In genomic region chr2:50558182-50558581, GRCh38 we compare ENCODE assay signal across 22 cellular contexts.
DNase-seq lines count a peak whose midpoint lies in the region; ATAC-seq, FAIRE-seq and TF ChIP-seq lines count a peak whose summit lies in the region.
"Had no signal": no experiment of that assay in that cellular context is flagged by ENCODE, and none has a peak within 500 bp of the region (broad histone marks: within the 10 kb centered on the region; RNA-seq: fewer than 3 reads in every experiment).

No MANE protein-coding gene starts in this region.

- H2AFZ ChIP-seq in SK-N-SH (ENCODE audit: low read depth), result no peak overlapping the region
- no peak overlapping the region for H2AFZ ChIP-seq in astrocyte (ENCODE audit: low read depth, low read length)

- H4K20me1 ChIP-seq in SK-N-SH (ENCODE audit: insufficient read depth) (no peaks in the 10 kb centered on the region), astrocyte (ENCODE audit: insufficient read depth, low read length) (no peaks in the 10 kb centered on the region)
- H4K20me1 ChIP-seq: BLaER1 had no signal

- no peaks in the 10 kb centered on the region for H3K9me3 Mint-ChIP-seq in astrocyte (ENCODE audit: unreplicated experiment)
- no peaks in the 10 kb centered on the region for H3K9me3 Mint-ChIP-seq in activated T-cell treated with anti-CD3 and anti-CD28 coated beads, Interleukin-2, amount 50 U/mL, for 4 hours

- CTCF ChIA-PET in SK-N-SH (lab: Yijun Ruan, JAX), result interaction anchor here (2.1 kb wide), 1 partner anchor 22 kb away, joined by 11 read pairs; no protein-coding TSS in a partner anchor

- no peaks in the 10 kb centered on the region for H3F3A ChIP-seq in SK-N-SH (replicated peaks; ENCODE audit: insufficient read depth)

- no peaks in the 10 kb centered on the region for H3K36me3 ChIP-seq in SK-N-SH (replicated peaks in 1 of 2; ENCODE audit: control insufficient read depth in 1 of 2, insufficient read depth in 2 of 2, low read length in 1 of 2)
- no peaks in the 10 kb centered on the region for H3K36me3 ChIP-seq in astrocyte (ENCODE audit: insufficient read depth, low read length)
- H3K36me3 ChIP-seq: BE2C, BLaER1 had no signal

- H3K4me3 ChIP-seq in SK-N-SH (ENCODE audit: low read depth in 2 of 2, low read length in 1 of 2), result no peak overlapping the region
- H3K4me3 ChIP-seq in astrocyte (ENCODE audit: insufficient read depth, low read depth, low read length), result no peak overlapping the region
- H3K4me3 ChIP-seq: BLaER1, GM12878 had no signal

- no peak overlapping the region for H3K4me3 Mint-ChIP-seq in astrocyte (ENCODE audit: unreplicated experiment)
- H3K4me3 Mint-ChIP-seq in activated T-cell treated with anti-CD3 and anti-CD28 coated beads, Interleukin-2, amount 50 U/mL, for 4 hours, result no peak overlapping the region
- H3K4me3 Mint-ChIP-seq: CD14-positive monocyte; CD4-positive, alpha-beta memory T cell; CD4-positive, CD25-positive, alpha-beta regulatory T cell; CD8-positive, alpha-beta memory T cell had no signal

- POLR2A ChIA-PET in SK-N-SH (lab: Yijun Ruan, JAX), result no interaction called here

- H3K36me3 Mint-ChIP-seq in astrocyte (ENCODE audit: low read depth, unreplicated experiment), result no peaks in the 10 kb centered on the region
- no peaks in the 10 kb centered on the region for H3K36me3 Mint-ChIP-seq in activated T-cell treated with anti-CD3 and anti-CD28 coated beads, Interleukin-2, amount 50 U/mL, for 4 hours (ENCODE audit: insufficient read depth)
- H3K36me3 Mint-ChIP-seq: CD14-positive monocyte; CD4-positive, alpha-beta memory T cell; CD4-positive, CD25-positive, alpha-beta regulatory T cell; CD8-positive, alpha-beta memory T cell had no signal

- H3K9me3 ChIP-seq in SK-N-SH, result no peaks in the 10 kb centered on the region
- H3K9me3 ChIP-seq in astrocyte (ENCODE audit: insufficient read depth, low read depth, low read length), result no peaks in the 10 kb centered on the region
- H3K9me3 ChIP-seq: BE2C, BLaER1 had no signal

- H3K79me2 ChIP-seq in SK-N-SH (ENCODE audit: insufficient read depth), result no peaks in the 10 kb centered on the region
- no peaks in the 10 kb centered on the region for H3K79me2 ChIP-seq in astrocyte (ENCODE audit: insufficient read depth, low read length)

- no peaks in the 10 kb centered on the region for H3K27me3 Mint-ChIP-seq in astrocyte (ENCODE audit: low read depth, unreplicated experiment)
- no peaks in the 10 kb centered on the region for H3K27me3 Mint-ChIP-seq in activated T-cell treated with anti-CD3 and anti-CD28 coated beads, Interleukin-2, amount 50 U/mL, for 4 hours (ENCODE audit: low read depth)
- H3K27me3 Mint-ChIP-seq: CD4-positive, alpha-beta memory T cell; CD4-positive, CD25-positive, alpha-beta regulatory T cell; CD8-positive, alpha-beta memory T cell had no signal

- no peak for TF ChIP-seq RAD21 in SK-N-SH (IDR thresholded peaks at IDR 0.05; ENCODE audit: low read length)

- H3K9ac ChIP-seq in SK-N-SH, result no peak overlapping the region
- no peak overlapping the region for H3K9ac ChIP-seq in astrocyte (ENCODE audit: low read length)
- H3K9ac ChIP-seq: BLaER1 had no signal

- TF ChIP-seq EP300 in SK-N-SH (IDR thresholded peaks at IDR 0.05; ENCODE audit: borderline replicate concordance in 1 of 2, low read depth in 1 of 2, low read length in 1 of 2), result no peak

- H3K4me1 Mint-ChIP-seq in astrocyte (ENCODE audit: low read depth, unreplicated experiment), result peaks cover 6% of the 10 kb centered on the region
- H3K4me1 Mint-ChIP-seq in activated T-cell treated with anti-CD3 and anti-CD28 coated beads, Interleukin-2, amount 50 U/mL, for 4 hours (ENCODE audit: low read depth), result no peaks in the 10 kb centered on the region
- H3K4me1 Mint-ChIP-seq: CD14-positive monocyte; CD4-positive, alpha-beta memory T cell; CD4-positive, CD25-positive, alpha-beta regulatory T cell; CD8-positive, alpha-beta memory T cell had no signal

- ATAC-seq in HG03439 (IDR thresholded peaks at IDR 0.05; ENCODE audit: unreplicated experiment), result no peak
- no peak for ATAC-seq in activated T-cell treated with anti-CD3 and anti-CD28 coated beads, Interleukin-2, amount 50 U/mL, for 4 hours
- ATAC-seq: GM12878 had no signal

- DNase-seq in SK-N-SH, result no peak
- peak; percentile 12 for DNase-seq in astrocyte (ENCODE audit: low read depth)
- no peak for DNase-seq in islet precursor cell
- no peak for DNase-seq in activated T-cell treated with anti-CD3 and anti-CD28 coated beads, Interleukin-2, amount 50 U/mL, for 4 hours
- DNase-seq: 8988T; ACHN; BE2C; C1 segment of cervical spinal cord; CD4-positive, alpha-beta memory T cell; CD4-positive, CD25-positive, alpha-beta regulatory T cell; CD8-positive, alpha-beta memory T cell; COR-L47; DMS79 treated with DMSO at 0.1 percent for 48 hours had no signal

- H3K4me1 ChIP-seq in SK-N-SH (ENCODE audit: control insufficient read depth in 1 of 2, insufficient read depth in 2 of 2, low read depth in 1 of 2, low read length in 1 of 2) (no peaks in the 10 kb centered on the region; a peak in 1 of 4 replicates), astrocyte (ENCODE audit: insufficient read depth, low read length) (peaks cover 12% of the 10 kb centered on the region)
- H3K4me1 ChIP-seq: BE2C, BLaER1 had no signal

- no peak overlapping the region for H3K27ac Mint-ChIP-seq in astrocyte (ENCODE audit: unreplicated experiment)
- H3K27ac Mint-ChIP-seq: CD14-positive monocyte; CD4-positive, alpha-beta memory T cell; CD4-positive, CD25-positive, alpha-beta regulatory T cell; CD8-positive, alpha-beta memory T cell had no signal

- H3K27ac ChIP-seq in 22Rv1 (peak overlapping the region; percentile 91), SK-N-SH (ENCODE audit: low read depth in 2 of 2, low read length in 1 of 2) (no peak overlapping the region), astrocyte (ENCODE audit: low read depth, low read length) (no peak overlapping the region)
- H3K27ac ChIP-seq: BLaER1 had no signal

- H3K9me2 ChIP-seq in SK-N-SH, result no peaks in the 10 kb centered on the region

- no peak for FAIRE-seq in astrocyte (lab: Jason Lieb, UNC)
- FAIRE-seq: A204.1, G401.6, GM12878, GM12892, GM18507 had no signal

- no peaks in the 10 kb centered on the region for H3K27me3 ChIP-seq in SK-N-SH (ENCODE audit: insufficient read depth)
- no peaks in the 10 kb centered on the region for H3K27me3 ChIP-seq in astrocyte (ENCODE audit: insufficient read depth, low read length)
- H3K27me3 ChIP-seq: BE2C, BLaER1 had no signal

- H3K4me2 ChIP-seq in SK-N-SH, result no peak overlapping the region
- H3K4me2 ChIP-seq in astrocyte (ENCODE audit: low read length), result no peak overlapping the region
- H3K4me2 ChIP-seq: BLaER1 had no signal

- TF ChIP-seq CTCF in 22Rv1 (IDR thresholded peaks at IDR 0.05) (no peak), SK-N-SH (IDR thresholded peaks at IDR 0.05) (no peak), astrocyte (IDR thresholded peaks at IDR 0.05; ENCODE audit: insufficient read depth, low read depth, low read length) (no peak)

- 27% methylated on average over 2 of the region's 2 CpGs for WGBS in SK-N-SH (ENCODE audit: low lambda C conversion rate)

TF ChIP-seq in SK-N-SH, 30 proteins besides CTCF, POLR2A, EP300 and RAD21:
- TF ChIP-seq YY1 (IDR thresholded peaks at IDR 0.05; ENCODE audit: low read depth) (no peak), TAF1 (IDR thresholded peaks at IDR 0.05; ENCODE audit: borderline replicate concordance, low read depth, low read length) (no peak), RCOR1 (IDR thresholded peaks at IDR 0.05; ENCODE audit: low read length) (peak; percentile 38; the same call in 1 of the 2 replicates), REST (IDR thresholded peaks at IDR 0.05; ENCODE audit: low read depth, low read length) (no peak), NRF1 (IDR thresholded peaks at IDR 0.05; ENCODE audit: low read depth, low read length) (no peak)
